Comparison of ENCODE assay signal across 23 cellular contexts in genomic region chr3:71268462-71268999, GRCh38.
A peak's percentile ranks its signal among the peaks of the same experiment; 100 is the strongest.
DNase-seq lines count a peak whose midpoint lies in the region; ATAC-seq and TF ChIP-seq lines count a peak whose summit lies in the region.
"Had no signal": no experiment of that assay in that cellular context is flagged by ENCODE, and none has a peak within 500 bp of the region (broad histone marks: within the 10 kb centered on the region; RNA-seq: fewer than 3 reads in every experiment).

No MANE protein-coding gene starts in this region.

- intact Hi-C loops in activated CD4-positive, alpha-beta T cell treated with anti-CD3 and anti-CD28 coated beads for 36 hours (cut with DNase I, micrococcal nuclease), result loop anchor here in 1 of 2 experiments (5.0 kb wide), 1 partner anchor 41 kb away; no protein-coding TSS in a partner anchor
- intact Hi-C loops in activated CD4-positive, alpha-beta T cell treated with anti-CD3 and anti-CD28 coated beads, Interleukin-2, amount 10 ng/mL, durations not matched to agents 24 days and 14 days (cut with micrococcal nuclease), result no loop called here
- intact Hi-C loops in CD4-positive, alpha-beta T cell (cut with DNase I, micrococcal nuclease), result no loop called here
- intact Hi-C loops in gastrocnemius medialis (cut with DNase I; ENCODE audit: low total_unique reads), result no loop called here

- H3K4me3 ChIP-seq in gastrocnemius medialis, result no peak overlapping the region
- H3K4me3 ChIP-seq: BLaER1 treated with 17β-estradiol and CSF1 and Interleukin-3, amounts not matched to agents 10 nM and 100 nM; Peyer's patch had no signal

- H3K4me1 Mint-ChIP-seq in activated CD4-positive, alpha-beta T cell treated with anti-CD3 and anti-CD28 coated beads for 36 hours, result peaks cover 79% of the 10 kb centered on the region
- H3K4me1 Mint-ChIP-seq in activated CD4-positive, alpha-beta T cell treated with anti-CD3 and anti-CD28 coated beads, Interleukin-2, amount 10 ng/mL, durations not matched to agents 24 days and 14 days, result peaks cover 21% of the 10 kb centered on the region
- H3K4me1 Mint-ChIP-seq in CD4-positive, alpha-beta T cell (ENCODE audit: low read depth), result peaks cover 88% of the 10 kb centered on the region
- peaks cover 89% of the 10 kb centered on the region for H3K4me1 Mint-ChIP-seq in activated naive CD8-positive, alpha-beta T cell (ENCODE audit: low read depth)
- H3K4me1 Mint-ChIP-seq in nephron progenitor cell, result peaks cover 57% of the 10 kb centered on the region
- peaks cover 45% of the 10 kb centered on the region for H3K4me1 Mint-ChIP-seq in T-helper 2 cell treated with Interferon-gamma antibody and Interleukin-4, amounts not matched to agents 5 μg/mL and 100 μg/mL, for 36 hours (ENCODE audit: low read depth)

- TF ChIP-seq POLR2A in gastrocnemius medialis (IDR thresholded peaks at IDR 0.05), result no peak

- ATAC-seq in activated CD4-positive, alpha-beta T cell treated with anti-CD3 and anti-CD28 coated beads for 36 hours, result no peak
- ATAC-seq in CD4-positive, alpha-beta T cell (ENCODE audit: poor library complexity), result no peak
- ATAC-seq in GM21515 (IDR thresholded peaks at IDR 0.05; ENCODE audit: unreplicated experiment), result no peak
- ATAC-seq in gastrocnemius medialis, result no peak

- TF ChIP-seq CTCF in CD4-positive, alpha-beta T cell (IDR thresholded peaks at IDR 0.05), result no peak
- TF ChIP-seq CTCF in nephron progenitor cell (IDR thresholded peaks at IDR 0.05), result no peak
- TF ChIP-seq CTCF in gastrocnemius medialis (IDR thresholded peaks at IDR 0.05 in 4 of 5, conservative IDR thresholded peaks at IDR 0.05 in 1 of 5), result no peak

- H3K9me3 ChIP-seq in CD4-positive, alpha-beta T cell (ENCODE audit: control insufficient read depth, low read length), result no peaks in the 10 kb centered on the region
- H3K9me3 ChIP-seq in gastrocnemius medialis, result no peaks in the 10 kb centered on the region
- H3K9me3 ChIP-seq: BLaER1 treated with 17β-estradiol and CSF1 and Interleukin-3, amounts not matched to agents 10 nM and 100 nM; Peyer's patch had no signal

- H3K27ac Mint-ChIP-seq in activated CD4-positive, alpha-beta T cell treated with anti-CD3 and anti-CD28 coated beads for 36 hours, result peak overlapping the region; percentile 49
- H3K27ac Mint-ChIP-seq in activated CD4-positive, alpha-beta T cell treated with anti-CD3 and anti-CD28 coated beads, Interleukin-2, amount 10 ng/mL, durations not matched to agents 24 days and 14 days, result no peak overlapping the region
- peak overlapping the region; percentile 76 for H3K27ac Mint-ChIP-seq in CD4-positive, alpha-beta T cell
- H3K27ac Mint-ChIP-seq in activated naive CD8-positive, alpha-beta T cell, result peak overlapping the region; percentile 97
- H3K27ac Mint-ChIP-seq in nephron progenitor cell, result peak overlapping the region; percentile 55
- H3K27ac Mint-ChIP-seq in T-helper 2 cell treated with Interferon-gamma antibody and Interleukin-4, amounts not matched to agents 5 μg/mL and 100 μg/mL, for 36 hours, result no peak overlapping the region

- H3K36me3 ChIP-seq in gastrocnemius medialis, result no peaks in the 10 kb centered on the region
- H3K36me3 ChIP-seq: BLaER1 treated with 17β-estradiol and CSF1 and Interleukin-3, amounts not matched to agents 10 nM and 100 nM; Peyer's patch had no signal

- DNase-seq in activated CD4-positive, alpha-beta T cell treated with anti-CD3 and anti-CD28 coated beads for 36 hours, result no peak
- DNase-seq in activated CD4-positive, alpha-beta T cell treated with anti-CD3 and anti-CD28 coated beads, Interleukin-2, amount 10 ng/mL, durations not matched to agents 24 days and 14 days, result no peak
- no peak for DNase-seq in CD4-positive, alpha-beta T cell
- DNase-seq in nephron progenitor cell (no peak), gastrocnemius medialis (no peak)
- DNase-seq in T-helper 2 cell treated with Interferon-gamma antibody and Interleukin-4, amounts not matched to agents 5 μg/mL and 100 μg/mL, for 36 hours (ENCODE audit: low spot score), result no peak
- DNase-seq: ACHN, DMS53, EL, GF-D8, MV-4-11, NCI-H1105 treated with DMSO at 0.1 percent for 48 hours, NCI-H2081, NCI-H2171, NCI-H345, NCI-H524, NCI-H82, Peyer's patch had no signal

- H3K4me1 ChIP-seq in gastrocnemius medialis, result no peaks in the 10 kb centered on the region
- H3K4me1 ChIP-seq: BLaER1 treated with 17β-estradiol and CSF1 and Interleukin-3, amounts not matched to agents 10 nM and 100 nM had no signal

- in situ Hi-C loops in gastrocnemius medialis (cut with MboI; ENCODE audit: low sequenced_read_pairs in 4 of 4), result no loop called here

- peaks cover 24% of the 10 kb centered on the region for H3K36me3 Mint-ChIP-seq in activated CD4-positive, alpha-beta T cell treated with anti-CD3 and anti-CD28 coated beads for 36 hours (ENCODE audit: low read depth)
- peaks cover 7% of the 10 kb centered on the region for H3K36me3 Mint-ChIP-seq in activated CD4-positive, alpha-beta T cell treated with anti-CD3 and anti-CD28 coated beads, Interleukin-2, amount 10 ng/mL, durations not matched to agents 24 days and 14 days (ENCODE audit: low read depth)
- peaks cover 60% of the 10 kb centered on the region for H3K36me3 Mint-ChIP-seq in CD4-positive, alpha-beta T cell (ENCODE audit: low read depth)
- H3K36me3 Mint-ChIP-seq in activated naive CD8-positive, alpha-beta T cell, result peaks cover 32% of the 10 kb centered on the region
- peaks cover 38% of the 10 kb centered on the region for H3K36me3 Mint-ChIP-seq in nephron progenitor cell (ENCODE audit: low read depth)
- peaks cover 8% of the 10 kb centered on the region for H3K36me3 Mint-ChIP-seq in T-helper 2 cell treated with Interferon-gamma antibody and Interleukin-4, amounts not matched to agents 5 μg/mL and 100 μg/mL, for 36 hours (ENCODE audit: low read depth)

- POLR2A ChIA-PET in activated CD4-positive, alpha-beta T cell treated with anti-CD3 and anti-CD28 coated beads for 36 hours (lab: Charles Lee), result no interaction called here
- POLR2A ChIA-PET in CD4-positive, alpha-beta T cell (lab: Charles Lee), result interaction anchor here (0.6 to 1.0 kb wide), 2 partner anchors 98 to 134 kb away, joined by 3 read pairs; no protein-coding TSS in a partner anchor

- peaks cover 2% of the 10 kb centered on the region for H3K9me3 Mint-ChIP-seq in activated CD4-positive, alpha-beta T cell treated with anti-CD3 and anti-CD28 coated beads for 36 hours (ENCODE audit: low read depth)
- no peaks in the 10 kb centered on the region for H3K9me3 Mint-ChIP-seq in activated CD4-positive, alpha-beta T cell treated with anti-CD3 and anti-CD28 coated beads, Interleukin-2, amount 10 ng/mL, durations not matched to agents 24 days and 14 days
- no peaks in the 10 kb centered on the region for H3K9me3 Mint-ChIP-seq in CD4-positive, alpha-beta T cell
- peaks cover 3% of the 10 kb centered on the region for H3K9me3 Mint-ChIP-seq in activated naive CD8-positive, alpha-beta T cell (ENCODE audit: low read depth)
- peaks cover 11% of the 10 kb centered on the region for H3K9me3 Mint-ChIP-seq in nephron progenitor cell
- no peaks in the 10 kb centered on the region for H3K9me3 Mint-ChIP-seq in T-helper 2 cell treated with Interferon-gamma antibody and Interleukin-4, amounts not matched to agents 5 μg/mL and 100 μg/mL, for 36 hours
- H3K9me3 Mint-ChIP-seq: IgD-negative memory B cell had no signal

- no peak overlapping the region for H3K27ac ChIP-seq in CD4-positive, alpha-beta T cell (ENCODE audit: low read depth, low read length)
- H3K27ac ChIP-seq in gastrocnemius medialis, result no peak overlapping the region
- H3K27ac ChIP-seq: 22Rv1; BLaER1 treated with 17β-estradiol and CSF1 and Interleukin-3, amounts not matched to agents 10 nM and 100 nM; Peyer's patch had no signal

- H3K4me3 Mint-ChIP-seq in activated CD4-positive, alpha-beta T cell treated with anti-CD3 and anti-CD28 coated beads for 36 hours, result no peak overlapping the region
- H3K4me3 Mint-ChIP-seq in activated CD4-positive, alpha-beta T cell treated with anti-CD3 and anti-CD28 coated beads, Interleukin-2, amount 10 ng/mL, durations not matched to agents 24 days and 14 days, result no peak overlapping the region
- H3K4me3 Mint-ChIP-seq in CD4-positive, alpha-beta T cell, result no peak overlapping the region
- H3K4me3 Mint-ChIP-seq in activated naive CD8-positive, alpha-beta T cell, result peak overlapping the region; percentile 55
- no peak overlapping the region for H3K4me3 Mint-ChIP-seq in nephron progenitor cell
- H3K4me3 Mint-ChIP-seq in T-helper 2 cell treated with Interferon-gamma antibody and Interleukin-4, amounts not matched to agents 5 μg/mL and 100 μg/mL, for 36 hours, result no peak overlapping the region
- H3K4me3 Mint-ChIP-seq: IgD-negative memory B cell had no signal

- CTCF ChIA-PET in activated CD4-positive, alpha-beta T cell treated with anti-CD3 and anti-CD28 coated beads for 36 hours (lab: Charles Lee), result interaction anchor here (0.6 to 1.2 kb wide), 2 partner anchors 11 to 31 kb away, joined by 3 to 6 read pairs; no protein-coding TSS in a partner anchor
- CTCF ChIA-PET in CD4-positive, alpha-beta T cell (lab: Charles Lee), result interaction anchor here (0.8 kb wide), 1 partner anchor 10 kb away, joined by 3 read pairs; no protein-coding TSS in a partner anchor

- no peaks in the 10 kb centered on the region for H3K27me3 ChIP-seq in CD4-positive, alpha-beta T cell (ENCODE audit: control insufficient read depth, insufficient read depth, low read length)
- H3K27me3 ChIP-seq in gastrocnemius medialis, result no peaks in the 10 kb centered on the region
- H3K27me3 ChIP-seq: BLaER1 treated with 17β-estradiol and CSF1 and Interleukin-3, amounts not matched to agents 10 nM and 100 nM; Peyer's patch had no signal

- H3K27me3 Mint-ChIP-seq in activated CD4-positive, alpha-beta T cell treated with anti-CD3 and anti-CD28 coated beads for 36 hours, result no peaks in the 10 kb centered on the region
- H3K27me3 Mint-ChIP-seq in activated CD4-positive, alpha-beta T cell treated with anti-CD3 and anti-CD28 coated beads, Interleukin-2, amount 10 ng/mL, durations not matched to agents 24 days and 14 days, result no peaks in the 10 kb centered on the region
- no peaks in the 10 kb centered on the region for H3K27me3 Mint-ChIP-seq in CD4-positive, alpha-beta T cell
- no peaks in the 10 kb centered on the region for H3K27me3 Mint-ChIP-seq in activated naive CD8-positive, alpha-beta T cell
- peaks cover 5% of the 10 kb centered on the region for H3K27me3 Mint-ChIP-seq in nephron progenitor cell (ENCODE audit: low read depth, poor library complexity)
- H3K27me3 Mint-ChIP-seq in T-helper 2 cell treated with Interferon-gamma antibody and Interleukin-4, amounts not matched to agents 5 μg/mL and 100 μg/mL, for 36 hours (ENCODE audit: low read depth), result no peaks in the 10 kb centered on the region
- H3K27me3 Mint-ChIP-seq: IgD-negative memory B cell had no signal

Comparison
In these comparisons a context has a peak if more than half of its experiments do, and no peak if none do; other contexts are left out.
1. H3K27ac Mint-ChIP-seq: peak in activated CD4-positive, alpha-beta T cell treated with anti-CD3 and anti-CD28 coated beads for 36 hours (single experiment), CD4-positive, alpha-beta T cell (single experiment), activated naive CD8-positive, alpha-beta T cell (single experiment) and nephron progenitor cell (single experiment); none in activated CD4-positive, alpha-beta T cell treated with anti-CD3 and anti-CD28 coated beads, Interleukin-2, amount 10 ng/mL, durations not matched to agents 24 days and 14 days (single experiment) and T-helper 2 cell treated with Interferon-gamma antibody and Interleukin-4, amounts not matched to agents 5 μg/mL and 100 μg/mL, for 36 hours (single experiment).